Comparison of ENCODE assay signal across 10 cellular contexts in genomic region chr6:44470106-44470446, GRCh38.
A peak's percentile ranks its signal among the peaks of the same experiment; 100 is the strongest.
DNase-seq lines count a peak whose midpoint lies in the region; ATAC-seq and TF ChIP-seq lines count a peak whose summit lies in the region.
"Had no signal": no experiment of that assay in that cellular context is flagged by ENCODE, and none has a peak within 500 bp of the region (broad histone marks: within the 10 kb centered on the region; RNA-seq: fewer than 3 reads in every experiment).

No MANE protein-coding gene starts in this region.

- no peaks in the 10 kb centered on the region for H4K20me1 ChIP-seq in OCI-LY7 (ENCODE audit: insufficient read depth, low read length)

- H3K4me1 ChIP-seq in OCI-LY7 (ENCODE audit: insufficient read depth, low read length, poor library complexity, severe bottlenecking) (no peaks in the 10 kb centered on the region), neuronal stem cell (ENCODE audit: control insufficient read depth in 2 of 2, insufficient read depth in 1 of 2, low read depth in 1 of 2, low read length in 2 of 2) (peaks cover 6 to 18% of the 10 kb centered on the region in 2 donors)
- H3K4me1 ChIP-seq: suprapubic skin had no signal

- no peak overlapping the region for H4K8ac ChIP-seq in neuronal stem cell (ENCODE audit: low read depth, low read length)

- peak overlapping the region; percentile 44 for H3K18ac ChIP-seq in neuronal stem cell (ENCODE audit: low read length)

- no peak overlapping the region for H3K27ac Mint-ChIP-seq in activated naive CD4-positive, alpha-beta T cell treated with anti-CD3 and anti-CD28 coated beads, Interleukin-2, amount 10 ng/mL, durations not matched to agents 7 days and 5 days

- peak; percentile 20 for ATAC-seq in GM19395 (IDR thresholded peaks at IDR 0.05; ENCODE audit: unreplicated experiment)

- no peak overlapping the region for H3K4me2 ChIP-seq in OCI-LY7 (ENCODE audit: low read length)
- no peak overlapping the region for H3K4me2 ChIP-seq in neuronal stem cell (ENCODE audit: insufficient read depth, low read length, poor library complexity, severe bottlenecking)

- H2BK15ac ChIP-seq in neuronal stem cell (ENCODE audit: low read length): no peak overlapping the region

- H4K91ac ChIP-seq in neuronal stem cell (ENCODE audit: low read depth, low read length, poor library complexity): no peak overlapping the region

- H2AFZ ChIP-seq in OCI-LY7 (ENCODE audit: low read length): no peak overlapping the region
- H2AFZ ChIP-seq in neuronal stem cell (ENCODE audit: low read length): no peak overlapping the region

- H3K9me2 ChIP-seq in OCI-LY7 (ENCODE audit: insufficient read depth, low read length): no peaks in the 10 kb centered on the region

- no TSS peak for BruUV-seq in OCI-LY7 (replicated peaks; lab: Mats Ljungman, UMichigan)

- no peaks in the 10 kb centered on the region for H3K79me2 ChIP-seq in OCI-LY7 (ENCODE audit: insufficient read depth, low read depth, low read length)

- H3K36me3 ChIP-seq in OCI-LY7 (ENCODE audit: insufficient read depth, low read length) (no peaks in the 10 kb centered on the region), neuronal stem cell (replicated peaks in 1 of 2; ENCODE audit: control insufficient read depth in 2 of 2, insufficient read depth in 2 of 2, low read length in 2 of 2) (no peaks in the 10 kb centered on the region)
- H3K36me3 ChIP-seq: suprapubic skin had no signal

- POLR2A ChIA-PET in OCI-LY7 (lab: Charles Lee): no interaction called here

- no peak overlapping the region for H3K23ac ChIP-seq in neuronal stem cell (ENCODE audit: low read depth, low read length, poor library complexity)

- H3K27ac ChIP-seq in OCI-LY7 (ENCODE audit: low read depth, low read length, poor library complexity, severe bottlenecking) (no peak overlapping the region), neuronal stem cell (replicated peaks; ENCODE audit: low read length) (no peak overlapping the region)
- H3K27ac ChIP-seq: psoas muscle, suprapubic skin had no signal

- H3K27me3 ChIP-seq in neuronal stem cell (ENCODE audit: control insufficient read depth in 3 of 3, insufficient read depth in 3 of 3, low read depth in 1 of 3, low read length in 3 of 3): no peaks in the 10 kb centered on the region
- H3K27me3 ChIP-seq: suprapubic skin had no signal

- intact Hi-C loops in OCI-LY7 (cut with micrococcal nuclease; ENCODE audit: unreplicated experiment): loop anchor here (10.0 kb wide), 1 partner anchor 185 kb away; no protein-coding TSS in a partner anchor

- no peak overlapping the region for H3K14ac ChIP-seq in neuronal stem cell (ENCODE audit: low read length)

- H2BK120ac ChIP-seq in neuronal stem cell (ENCODE audit: low read depth, low read length): no peak overlapping the region

- H2BK5ac ChIP-seq in neuronal stem cell (ENCODE audit: low read length): peak overlapping the region; percentile 6

- no peak overlapping the region for H3K9ac ChIP-seq in neuronal stem cell (ENCODE audit: low read depth, low read length, poor library complexity)

- peaks cover 18% of the 10 kb centered on the region for H3K27me3 Mint-ChIP-seq in activated naive CD4-positive, alpha-beta T cell treated with anti-CD3 and anti-CD28 coated beads, Interleukin-2, amount 10 ng/mL, durations not matched to agents 7 days and 5 days

- TF ChIP-seq CTCF in OCI-LY7 (conservative IDR thresholded peaks at IDR 0.05; ENCODE audit: low read length): peak; percentile 59; the same call in 1 of the 2 replicates

- H3K4me1 Mint-ChIP-seq in activated naive CD4-positive, alpha-beta T cell treated with anti-CD3 and anti-CD28 coated beads, Interleukin-2, amount 10 ng/mL, durations not matched to agents 7 days and 5 days: no peaks in the 10 kb centered on the region

- H3K36me3 Mint-ChIP-seq in activated naive CD4-positive, alpha-beta T cell treated with anti-CD3 and anti-CD28 coated beads, Interleukin-2, amount 10 ng/mL, durations not matched to agents 7 days and 5 days: no peaks in the 10 kb centered on the region

- WGBS in neuronal stem cell (ENCODE audit: extremely low coverage in 2 of 2, insufficient read length in 2 of 2, insufficient replicate concordance in 1 of 2), 2 donors: no CpG with 5 or more reads among the region's 7 CpGs

- H3K9me3 ChIP-seq in OCI-LY7 (ENCODE audit: low read length): no peaks in the 10 kb centered on the region
- H3K9me3 ChIP-seq in neuronal stem cell (replicated peaks in 1 of 2; ENCODE audit: control insufficient read depth in 2 of 2, insufficient read depth in 1 of 2, low read depth in 1 of 2, low read length in 2 of 2): no peaks in the 10 kb centered on the region
- H3K9me3 ChIP-seq: psoas muscle, suprapubic skin had no signal

- DNase-seq in NCI-H1694 (lab: John Stamatoyannopoulos, UW): peak; percentile 78
- no peak for DNase-seq in OCI-LY7 (ENCODE audit: low spot score)
- no peak for DNase-seq in neuronal stem cell (ENCODE audit: low spot score)
- no peak for DNase-seq in activated CD4-positive, alpha-beta T cell treated with anti-CD3 and anti-CD28 coated beads for 48 hours
- no peak for DNase-seq in activated naive CD4-positive, alpha-beta T cell treated with anti-CD3 and anti-CD28 coated beads, Interleukin-2, amount 10 ng/mL, durations not matched to agents 7 days and 5 days
- DNase-seq in NAMALWA (ENCODE audit: low spot score): no peak
- DNase-seq in AG08396 (ENCODE audit: low spot score): no peak

- H3K4ac ChIP-seq in neuronal stem cell (ENCODE audit: low read length): no peak overlapping the region

- no peak overlapping the region for H2AK5ac ChIP-seq in neuronal stem cell (ENCODE audit: low read depth, low read length)

- no peak overlapping the region for H2BK12ac ChIP-seq in neuronal stem cell (ENCODE audit: low read length)

- H3K4me3 ChIP-seq in OCI-LY7 (ENCODE audit: low read depth, low read length, poor library complexity, severe bottlenecking) (no peak overlapping the region), neuronal stem cell (ENCODE audit: low read length in 2 of 2) (no peak overlapping the region)
- H3K4me3 ChIP-seq: psoas muscle, suprapubic skin had no signal

- H3K4me3 Mint-ChIP-seq in activated naive CD4-positive, alpha-beta T cell treated with anti-CD3 and anti-CD28 coated beads, Interleukin-2, amount 10 ng/mL, durations not matched to agents 7 days and 5 days: no peak overlapping the region

- no peaks in the 10 kb centered on the region for H3K79me1 ChIP-seq in neuronal stem cell (ENCODE audit: low read depth, low read length)

- CTCF ChIA-PET in OCI-LY7 (lab: Charles Lee; ENCODE audit: unreplicated experiment): interaction anchor here (0.7 kb wide), 1 partner anchor 685 kb away, joined by 3 read pairs; no protein-coding TSS in a partner anchor
- CTCF ChIA-PET in activated naive CD4-positive, alpha-beta T cell treated with anti-CD3 and anti-CD28 coated beads, Interleukin-2, amount 10 ng/mL, durations not matched to agents 7 days and 5 days (lab: Charles Lee): interaction anchor here (0.6 to 3.5 kb wide), 13 partner anchors 10 to 1454 kb away, joined by 3 to 39 read pairs (median 3); no protein-coding TSS in a partner anchor

- no peaks in the 10 kb centered on the region for H3K9me3 Mint-ChIP-seq in activated naive CD4-positive, alpha-beta T cell treated with anti-CD3 and anti-CD28 coated beads, Interleukin-2, amount 10 ng/mL, durations not matched to agents 7 days and 5 days
